15 cellular contexts compared by ENCODE assay signal in the genomic region with DNA sequence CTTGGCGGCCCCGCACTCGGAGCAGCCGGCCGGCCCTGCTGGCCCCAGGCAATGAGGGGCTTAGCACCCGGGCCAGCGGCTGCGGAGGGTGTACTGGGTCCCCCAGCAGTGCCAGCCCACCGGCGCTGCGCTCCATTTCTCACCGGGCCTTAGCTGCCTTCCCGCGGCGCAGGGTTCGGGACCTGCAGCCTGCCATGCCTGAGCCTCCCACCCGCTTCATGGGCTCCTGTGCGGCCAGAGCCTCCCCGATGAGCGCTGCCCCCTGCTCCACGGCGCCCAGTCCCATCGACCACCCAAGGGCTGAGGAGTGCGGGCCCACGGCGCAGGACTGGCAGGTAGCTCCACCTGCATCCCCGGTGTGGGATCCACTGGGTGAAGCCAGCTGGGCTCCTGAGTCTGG. TPM values are rescaled to one million over a fixed set of nuclear protein-coding genes. Genes with fewer than 3 reads are reported as not detected.
"Had no signal": no experiment of that assay in that cellular context is flagged by ENCODE, and none has a peak within 500 bp of the region (broad histone marks: within the 10 kb centered on the region; RNA-seq: fewer than 3 reads in every experiment).

No MANE protein-coding gene starts in this region.

RNA-seq across cellular contexts. Expression of gene SLC36A3, which starts 5.7 kb away (rescaled TPM):
- total RNA-seq: activated B cell treated with CpG ODN at 0.5 μM for 24 hours; activated CD4-positive, alpha-beta memory T cell treated with anti-CD3 and anti-CD28 coated beads for 36 hours; activated CD4-positive, alpha-beta memory T cell treated with anti-CD3 and anti-CD28 coated beads, Interleukin-2, amount 10 ng/mL, durations not matched to agents 7 days and 5 days; activated CD4-positive, alpha-beta T cell treated with anti-CD3 and anti-CD28 coated beads for 36 hours; activated CD4-positive, alpha-beta T cell treated with anti-CD3 and anti-CD28 coated beads, Interleukin-2, amount 10 ng/mL, durations not matched to agents 24 days and 14 days; activated CD4-positive, alpha-beta T cell treated with anti-CD3 and anti-CD28 coated beads, Interleukin-2, amount 10 ng/mL, durations not matched to agents 7 days and 5 days; activated CD8-positive, alpha-beta memory T cell treated with anti-CD3 and anti-CD28 coated beads for 36 hours; activated CD8-positive, alpha-beta memory T cell treated with anti-CD3 and anti-CD28 coated beads, Interleukin-2, amount 10 ng/mL, durations not matched to agents 7 days and 5 days; activated CD8-positive, alpha-beta T cell treated with anti-CD3 and anti-CD28 coated beads for 36 hours; activated CD8-positive, alpha-beta T cell treated with anti-CD3 and anti-CD28 coated beads, Interleukin-2, amount 10 ng/mL, durations not matched to agents 7 days and 5 days; T-cell; T-helper 1 cell treated with Interleukin-12 subunit alpha and Interleukin-12 subunit beta and Interleukin-4 antibody, amounts not matched to agents 30 ng/mL and 1 ng/mL, for 36 hours; T-helper 17 cell; T-helper 2 cell treated with Interferon-gamma antibody and Interleukin-4, amounts not matched to agents 100 ng/mL and 5 ng/mL, for 36 hours; WTC11 had no signal

RNA-seq across cellular contexts. Expression of gene SLC36A2, which starts 38.1 kb away (rescaled TPM):
- total RNA-seq: activated B cell treated with CpG ODN at 0.5 μM for 24 hours; activated CD4-positive, alpha-beta memory T cell treated with anti-CD3 and anti-CD28 coated beads for 36 hours; activated CD4-positive, alpha-beta memory T cell treated with anti-CD3 and anti-CD28 coated beads, Interleukin-2, amount 10 ng/mL, durations not matched to agents 7 days and 5 days; activated CD4-positive, alpha-beta T cell treated with anti-CD3 and anti-CD28 coated beads for 36 hours; activated CD4-positive, alpha-beta T cell treated with anti-CD3 and anti-CD28 coated beads, Interleukin-2, amount 10 ng/mL, durations not matched to agents 24 days and 14 days; activated CD4-positive, alpha-beta T cell treated with anti-CD3 and anti-CD28 coated beads, Interleukin-2, amount 10 ng/mL, durations not matched to agents 7 days and 5 days; activated CD8-positive, alpha-beta memory T cell treated with anti-CD3 and anti-CD28 coated beads for 36 hours; activated CD8-positive, alpha-beta memory T cell treated with anti-CD3 and anti-CD28 coated beads, Interleukin-2, amount 10 ng/mL, durations not matched to agents 7 days and 5 days; activated CD8-positive, alpha-beta T cell treated with anti-CD3 and anti-CD28 coated beads for 36 hours; activated CD8-positive, alpha-beta T cell treated with anti-CD3 and anti-CD28 coated beads, Interleukin-2, amount 10 ng/mL, durations not matched to agents 7 days and 5 days; T-cell; T-helper 1 cell treated with Interleukin-12 subunit alpha and Interleukin-12 subunit beta and Interleukin-4 antibody, amounts not matched to agents 30 ng/mL and 1 ng/mL, for 36 hours; T-helper 17 cell; T-helper 2 cell treated with Interferon-gamma antibody and Interleukin-4, amounts not matched to agents 100 ng/mL and 5 ng/mL, for 36 hours; WTC11 had no signal
